Comparison of ENCODE assay signal across 17 cellular contexts in the genomic region with DNA sequence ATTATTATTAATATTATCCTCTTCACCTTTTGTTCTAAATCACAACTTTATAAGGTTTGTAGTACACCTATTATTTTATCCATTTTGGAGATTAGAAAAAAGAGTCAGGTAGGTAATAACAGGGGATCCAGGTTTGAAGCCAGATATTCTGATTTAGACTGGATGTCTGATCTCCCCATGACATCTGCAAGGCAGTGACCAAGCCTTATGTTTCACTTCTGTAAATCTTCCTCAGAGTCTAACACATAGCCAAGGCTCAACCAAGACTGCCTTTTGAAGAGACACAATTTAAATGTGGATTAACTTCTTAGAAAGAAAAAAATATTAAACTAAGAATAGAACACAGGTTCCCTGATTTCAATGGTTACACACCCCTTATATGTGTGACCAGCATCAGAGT. TPM values are rescaled to one million over a fixed set of nuclear protein-coding genes. Genes with fewer than 3 reads are reported as not detected.
DNase-seq lines count a peak whose midpoint lies in the region; ATAC-seq, FAIRE-seq and TF ChIP-seq lines count a peak whose summit lies in the region.
"Had no signal": no experiment of that assay in that cellular context is flagged by ENCODE, and none has a peak within 500 bp of the region (broad histone marks: within the 10 kb centered on the region; RNA-seq: fewer than 3 reads in every experiment).

No MANE protein-coding gene starts in this region.

- no peak overlapping the region for H3K27ac ChIP-seq in GM12878 (ENCODE audit: control insufficient read depth, insufficient read depth)
- H3K27ac ChIP-seq: GM23248 had no signal

- CTCF ChIA-PET in GM10248 (lab: Yijun Ruan, JAX) = no interaction called here
- CTCF ChIA-PET in GM12878 (lab: Yijun Ruan, JAX) = no interaction called here

- TF ChIP-seq CTCF in GM10248 (IDR thresholded peaks at IDR 0.05; ENCODE audit: control extremely low read depth, extremely low read depth, low read depth, missing control alignments) (no peak), GM12878 (IDR thresholded peaks at IDR 0.05 in 2 of 3, conservative IDR thresholded peaks at IDR 0.05 in 1 of 3; ENCODE audit: control insufficient read depth in 2 of 3, extremely low read depth in 1 of 3, insufficient read depth in 1 of 3, low read depth in 3 of 3, low read length in 3 of 3) (no peak)

- TF ChIP-seq POLR2A in GM12891 (IDR thresholded peaks at IDR 0.05; ENCODE audit: low read depth, low read length) (no peak), GM12878 (IDR thresholded peaks at IDR 0.05; ENCODE audit: low read depth, low read length) (no peak)

- in situ Hi-C loops in GM12878 (cut with MboI) = no loop called here

- SMC1A ChIA-PET in GM12878 (lab: Charles Lee; ENCODE audit: uncharacterized antibody, unreplicated experiment) = no interaction called here

- no peak overlapping the region for H3K4me3 ChIP-seq in GM12878
- H3K4me3 ChIP-seq: GM23248 had no signal

- no peaks in the 10 kb centered on the region for H3K36me3 ChIP-seq in GM12878 (ENCODE audit: control insufficient read depth in 2 of 2, insufficient read depth in 2 of 2, low read length in 1 of 2)

- POLR2A ChIA-PET in GM10248 (lab: Yijun Ruan, JAX) = no interaction called here
- POLR2A ChIA-PET in GM12878 (lab: Charles Lee) = interaction anchor here (0.6 kb wide), 1 partner anchor 18 kb away, joined by 3 read pairs; no protein-coding TSS in a partner anchor

- RAD21 ChIA-PET in GM12878 (lab: Charles Lee; ENCODE audit: unreplicated experiment) = interaction anchor here (0.7 kb wide), 1 partner anchor 38 kb away, joined by 3 read pairs; no protein-coding TSS in a partner anchor

- peaks cover 9% of the 10 kb centered on the region; the same call in 1 of the 2 replicates for H3K4me1 ChIP-seq in GM12878 (ENCODE audit: control insufficient read depth, insufficient read depth, low read length)

- H3K9me3 ChIP-seq in GM12878 (replicated peaks; ENCODE audit: control insufficient read depth, insufficient read depth, low read length) = peaks cover 7% of the 10 kb centered on the region; the same call in 2 of the 3 replicates

- H3K27me3 ChIP-seq in GM12878 (replicated peaks in 1 of 2; ENCODE audit: control insufficient read depth in 2 of 2, insufficient read depth in 2 of 2, low read length in 1 of 2) = no peaks in the 10 kb centered on the region

- no TSS peak for BruUV-seq in GM12878 (replicated peaks; lab: Mats Ljungman, UMichigan)

- no peak overlapping the region for H3K9ac ChIP-seq in GM12878 (ENCODE audit: control insufficient read depth, insufficient read depth, low read length)
- H3K9ac ChIP-seq: GM23248 had no signal

- H2AFZ ChIP-seq in GM12878 (ENCODE audit: control insufficient read depth, low read depth, low read length) = no peak overlapping the region
- H2AFZ ChIP-seq: GM23248 had no signal

- H4K20me1 ChIP-seq in GM12878 (ENCODE audit: control insufficient read depth, insufficient read depth) = no peaks in the 10 kb centered on the region

- intact Hi-C loops in GM12878 (cut with micrococcal nuclease; ENCODE audit: unreplicated experiment) = no loop called here

- TF ChIP-seq RAD21 in GM12878 (IDR thresholded peaks at IDR 0.05; ENCODE audit: insufficient read depth, low read depth, low read length) = no peak

- ATAC-seq in GM12878 (peak; percentile 40; the same call in 1 of the 3 replicates), GM21360 (IDR thresholded peaks at IDR 0.05; ENCODE audit: unreplicated experiment) (no peak)

- H3K79me2 ChIP-seq in GM12878 (ENCODE audit: control insufficient read depth, insufficient read depth, low read length) = no peaks in the 10 kb centered on the region

- H3K4me2 ChIP-seq in GM12878 (ENCODE audit: control insufficient read depth, insufficient read depth) = no peak overlapping the region

- FAIRE-seq in GM12891 (lab: Jason Lieb, UNC) (no peak), GM12878 (lab: Jason Lieb, UNC) (no peak)
- FAIRE-seq: H1 had no signal

- peak; percentile 10 for DNase-seq in GM10248 (ENCODE audit: extremely low spot score)
- no peak for DNase-seq in GM12891 (ENCODE audit: insufficient read length, low spot score)
- peak; percentile 7 for DNase-seq in NAMALWA (ENCODE audit: low spot score)
- no peak for DNase-seq in GM12878 (ENCODE audit: low read depth, low spot score)
- DNase-seq in NCI-H2227 treated with DMSO at 0.1 percent for 48 hours (lab: John Stamatoyannopoulos, UW) = no peak
- DNase-seq: C1 segment of cervical spinal cord; Calu3; CD4-positive, alpha-beta memory T cell; COR-L47; DMS53; DMS79 treated with DMSO at 0.1 percent for 48 hours; GF-D8; GM23248; H7; HCEC 1CT had no signal

- TF ChIP-seq EP300 in GM12878 (IDR thresholded peaks at IDR 0.05; ENCODE audit: borderline replicate concordance in 1 of 2, control insufficient read depth in 1 of 2, low read depth in 2 of 2, low read length in 2 of 2) = no peak

TF ChIP-seq in GM12891, 5 proteins besides CTCF, POLR2A, EP300 and RAD21:
- TF ChIP-seq SPI1 (IDR thresholded peaks at IDR 0.05; ENCODE audit: low read depth, low read length) = peak; percentile 51; the same call in 1 of the 2 replicates
- TF ChIP-seq PAX5 (IDR thresholded peaks at IDR 0.05; ENCODE audit: insufficient read depth, low read length, severe bottlenecking) = no peak

TF ChIP-seq in GM12878, 131 proteins besides CTCF, POLR2A, EP300 and RAD21:
- TF ChIP-seq SPI1 (IDR thresholded peaks at IDR 0.05; ENCODE audit: borderline replicate concordance, insufficient read depth, low read depth, low read length) = peak; percentile 67; the same call in 1 of the 2 replicates
- TF ChIP-seq BRCA1 (IDR thresholded peaks at IDR 0.05; ENCODE audit: low read depth, low read length) = no peak

RNA-seq across cellular contexts. Expression of a gene that starts 44.2 kb away (rescaled TPM):
- 36.7 TPM for polyA plus RNA-seq in GM12891 (2012; ENCODE audit: low read depth, missing spikeins)
- 86.0 and 86.6 TPM in 2 replicates for total RNA-seq in GM12878 (2013; cell fraction: nucleolus; rRNA removed)
- total RNA-seq in GM12878 (2014; rRNA removed) (16.8 and 28.8 TPM in 2 replicates), GM12878 (2014; rRNA removed; fragmentation: Illumina TruSeq; extraction: Trizol) (45.5 and 50.1 TPM in 2 replicates), GM12878 (2021) (22.2 and 29.5 TPM in 2 replicates)
- 16.7 TPM for polyA plus RNA-seq in GM12878 (2011; ENCODE audit: low read depth)
- polyA plus RNA-seq in GM12878 (2011; rRNA removed) (50.9 and 114 TPM in 2 replicates), GM12878 (2014; fragmentation: Illumina TruSeq; extraction: Trizol) (54.7 and 58.5 TPM in 2 replicates), GM12878 (2014; fragmentation: Nextera tagmentation; extraction: Ambion mirVana) (10 to 100 TPM; 54.6 to 59.1 TPM), GM12878 (2014; rRNA removed) (30.6 and 48.8 TPM in 2 replicates), GM12878 (2016; fragmentation: Nextera tagmentation; extraction: Ambion mirVana) (10 to 100 TPM; 52.6 to 57.7 TPM)
- 3.3 and 4.6 TPM in 2 replicates for polyA plus RNA-seq in GM12878 (2011; cell fraction: cytosol; rRNA removed)
- polyA plus RNA-seq in GM12878 (2011; cell fraction: nucleus; rRNA removed) = 11.8 and 18.7 TPM in 2 replicates
- polyA plus RNA-seq in GM12878 (2012) = 31.4 and 44.8 TPM in 2 replicates
- 2.2 and 2.5 TPM in 2 replicates for polyA minus RNA-seq in GM12878 (2011; rRNA and poly(A)+ RNA removed)
- polyA minus RNA-seq in GM12878 (2011; cell fraction: cytosol; rRNA and poly(A)+ RNA removed) = 2.4 and 6.1 TPM in 2 replicates
- polyA minus RNA-seq in GM12878 (2011; cell fraction: nucleus; rRNA and poly(A)+ RNA removed) = 7.5 and 7.7 TPM in 2 replicates

Comparison
In these comparisons a context has a peak if more than half of its experiments do, and no peak if none do; other contexts are left out.
1. DNase-seq: peak in GM10248 (single experiment) and NAMALWA (single experiment); none in GM12891 (single experiment), GM12878 (single experiment) and NCI-H2227 treated with DMSO at 0.1 percent for 48 hours (single experiment).